In genomic region chr2:235746257-235746934, GRCh38 we compare ENCODE assay signal across 8 cellular contexts.
A peak's percentile ranks its signal among the peaks of the same experiment; 100 is the strongest.
DNase-seq lines count a peak whose midpoint lies in the region; ATAC-seq and TF ChIP-seq lines count a peak whose summit lies in the region.

No MANE protein-coding gene starts in this region.

- CTCF ChIA-PET in activated naive CD4-positive, alpha-beta T cell treated with anti-CD3 and anti-CD28 coated beads, Interleukin-2, amount 10 ng/mL, durations not matched to agents 7 days and 5 days (lab: Charles Lee), result interaction anchor here (0.6 to 5.2 kb wide), 15 partner anchors 10 to 630 kb away, joined by 3 to 60 read pairs (median 4); no protein-coding TSS in a partner anchor

- H3K27ac ChIP-seq in trophoblast cell (ENCODE audit: low read depth, low read length), result no peak overlapping the region

- no peaks in the 10 kb centered on the region for H3K4me1 ChIP-seq in trophoblast cell (ENCODE audit: control insufficient read depth in 1 of 2, insufficient read depth in 2 of 2, low read length in 2 of 2)

- no peaks in the 10 kb centered on the region for H3K4me1 Mint-ChIP-seq in activated naive CD4-positive, alpha-beta T cell treated with anti-CD3 and anti-CD28 coated beads, Interleukin-2, amount 10 ng/mL, durations not matched to agents 7 days and 5 days
- peaks cover 15% of the 10 kb centered on the region for H3K4me1 Mint-ChIP-seq in glutamatergic neuron (ENCODE audit: low read depth, unreplicated experiment)

- no peak overlapping the region for H2BK120ac ChIP-seq in trophoblast cell (ENCODE audit: insufficient read depth, low read length, poor library complexity)

- H4K8ac ChIP-seq in trophoblast cell (ENCODE audit: low read depth, low read length), result no peak overlapping the region

- H3K9me3 ChIP-seq in trophoblast cell (ENCODE audit: insufficient read depth, low read depth, low read length), result peaks cover 1% of the 10 kb centered on the region

- H2AK5ac ChIP-seq in trophoblast cell (ENCODE audit: low read length), result no peak overlapping the region

- DNase-seq in ACHN (peak; percentile 85), HuH-7.5 (ENCODE audit: low spot score) (peak; percentile 75), OCI-M1 (lab: John Stamatoyannopoulos, UW) (peak; percentile 63), glutamatergic neuron (peak; percentile 73), trophoblast cell (peak; percentile 75 to 91)
- peak; percentile 64 for DNase-seq in activated naive CD4-positive, alpha-beta T cell treated with anti-CD3 and anti-CD28 coated beads, Interleukin-2, amount 10 ng/mL, durations not matched to agents 7 days and 5 days

- H2AFZ ChIP-seq in trophoblast cell (ENCODE audit: insufficient read depth, low read length, poor library complexity), result no peak overlapping the region

- H3K14ac ChIP-seq in trophoblast cell (ENCODE audit: low read length), result no peak overlapping the region

- H4K91ac ChIP-seq in trophoblast cell (ENCODE audit: low read depth, low read length), result no peak overlapping the region

- no peak overlapping the region for H3K4ac ChIP-seq in trophoblast cell (ENCODE audit: low read depth, low read length)

- H3K79me1 ChIP-seq in trophoblast cell (ENCODE audit: low read length), result no peaks in the 10 kb centered on the region

- WGBS in trophoblast cell (ENCODE audit: extremely low coverage, insufficient coverage, insufficient read length), result no CpG with 5 or more reads among the region's 12 CpGs

- H3K27me3 ChIP-seq in trophoblast cell (ENCODE audit: insufficient read depth, low read length), result no peaks in the 10 kb centered on the region

- no peak overlapping the region for H3K18ac ChIP-seq in trophoblast cell (ENCODE audit: low read length)

- H3K79me2 ChIP-seq in trophoblast cell (ENCODE audit: control insufficient read depth, insufficient read depth, low read length, poor library complexity), result no peaks in the 10 kb centered on the region

- H3K9me3 Mint-ChIP-seq in activated naive CD4-positive, alpha-beta T cell treated with anti-CD3 and anti-CD28 coated beads, Interleukin-2, amount 10 ng/mL, durations not matched to agents 7 days and 5 days, result no peaks in the 10 kb centered on the region
- peaks cover 12% of the 10 kb centered on the region for H3K9me3 Mint-ChIP-seq in glutamatergic neuron (ENCODE audit: unreplicated experiment)

- no peak overlapping the region for H3K27ac Mint-ChIP-seq in activated naive CD4-positive, alpha-beta T cell treated with anti-CD3 and anti-CD28 coated beads, Interleukin-2, amount 10 ng/mL, durations not matched to agents 7 days and 5 days
- no peak overlapping the region for H3K27ac Mint-ChIP-seq in glutamatergic neuron (ENCODE audit: unreplicated experiment)

- in situ Hi-C loops in ACHN (cut with HindIII; ENCODE audit: low pct_ligation_motif_present, low pct_unique_long_range_greater_than_20kb, low sequenced_read_pairs), result no loop called here

- H3K4me3 ChIP-seq in trophoblast cell (ENCODE audit: low read depth, low read length), result no peak overlapping the region

- ATAC-seq in HG02884 (IDR thresholded peaks at IDR 0.05; ENCODE audit: unreplicated experiment), result no peak

- H3K36me3 ChIP-seq in trophoblast cell (ENCODE audit: control insufficient read depth in 1 of 2, insufficient read depth in 2 of 2, low read length in 2 of 2), result peaks cover 5 to 8% of the 10 kb centered on the region in 2 experiments

- no peaks in the 10 kb centered on the region for H3K36me3 Mint-ChIP-seq in activated naive CD4-positive, alpha-beta T cell treated with anti-CD3 and anti-CD28 coated beads, Interleukin-2, amount 10 ng/mL, durations not matched to agents 7 days and 5 days
- peaks cover 6% of the 10 kb centered on the region for H3K36me3 Mint-ChIP-seq in glutamatergic neuron (ENCODE audit: unreplicated experiment)

- H3K27me3 Mint-ChIP-seq in activated naive CD4-positive, alpha-beta T cell treated with anti-CD3 and anti-CD28 coated beads, Interleukin-2, amount 10 ng/mL, durations not matched to agents 7 days and 5 days, result peaks cover 8% of the 10 kb centered on the region
- H3K27me3 Mint-ChIP-seq in glutamatergic neuron (ENCODE audit: unreplicated experiment), result no peaks in the 10 kb centered on the region

- no peak overlapping the region for H3K23ac ChIP-seq in trophoblast cell (ENCODE audit: low read length)

- H3K4me2 ChIP-seq in trophoblast cell (ENCODE audit: low read length), result no peak overlapping the region

- no peak overlapping the region for H3K9ac ChIP-seq in trophoblast cell (ENCODE audit: low read length)

- TF ChIP-seq CTCF in GM12874 (IDR thresholded peaks at IDR 0.05; ENCODE audit: insufficient read depth, low read depth, low read length) (peak; percentile 60), glutamatergic neuron (IDR thresholded peaks at IDR 0.05; ENCODE audit: partially characterized antibody, unreplicated experiment) (peak; percentile 85)

- H4K12ac ChIP-seq in trophoblast cell (ENCODE audit: low read depth, low read length), result no peak overlapping the region

- no peak overlapping the region for H2BK12ac ChIP-seq in trophoblast cell (ENCODE audit: low read length)

- H3K4me3 Mint-ChIP-seq in activated naive CD4-positive, alpha-beta T cell treated with anti-CD3 and anti-CD28 coated beads, Interleukin-2, amount 10 ng/mL, durations not matched to agents 7 days and 5 days, result no peak overlapping the region
- H3K4me3 Mint-ChIP-seq in glutamatergic neuron (ENCODE audit: unreplicated experiment), result no peak overlapping the region

- H2BK5ac ChIP-seq in trophoblast cell (ENCODE audit: low read depth, low read length, poor library complexity), result no peak overlapping the region
